9 cellular contexts compared by ENCODE assay signal in genomic region chr1:203038891-203039608, GRCh38. TPM values are rescaled to one million over a fixed set of nuclear protein-coding genes. Genes with fewer than 3 reads are reported as not detected.
DNase-seq lines count a peak whose midpoint lies in the region; ATAC-seq and TF ChIP-seq lines count a peak whose summit lies in the region.
"Had no signal": no experiment of that assay in that cellular context is flagged by ENCODE, and none has a peak within 500 bp of the region (broad histone marks: within the 10 kb centered on the region; RNA-seq: fewer than 3 reads in every experiment).

No MANE protein-coding gene starts in this region.

- TF ChIP-seq CTCF in HL-60 (IDR thresholded peaks at IDR 0.05; ENCODE audit: insufficient read depth, low read length), result peak; percentile 84

- no peak overlapping the region for H3K9ac ChIP-seq in NT2/D1 (ENCODE audit: insufficient read length, low read depth)

- peak; percentile 51 for DNase-seq in DMS153 (lab: John Stamatoyannopoulos, UW)
- peak in 1 of 2 experiments; percentile 76 for DNase-seq in HL-60 (ENCODE audit: low read depth in 1 of 2, low spot score in 1 of 2)
- peak; percentile 81 for DNase-seq in NT2/D1 (ENCODE audit: low read depth, low spot score)
- DNase-seq in activated CD8-positive, alpha-beta memory T cell treated with anti-CD3 and anti-CD28 coated beads, Interleukin-2, amount 50 U/mL, for 4 hours, result peak; percentile 68
- DNase-seq in naive B cell, result peak; percentile 49

- H3K9me3 Mint-ChIP-seq in naive B cell, result no peaks in the 10 kb centered on the region
- H3K9me3 Mint-ChIP-seq in stimulated activated memory B cell treated with anti-CD40 and anti-IgM and Interleukin-4, amounts not matched to agents 10 μg/mL and 1 μg/mL and 100 μg/mL, for 72 hours, result no peaks in the 10 kb centered on the region
- H3K9me3 Mint-ChIP-seq: activated naive CD4-positive, alpha-beta T cell treated with anti-CD3 and anti-CD28 coated beads, Interleukin-2, amount 50 U/mL, for 24 hours had no signal

- H3K9me3 ChIP-seq in NT2/D1 (ENCODE audit: insufficient read depth, low read length), result no peaks in the 10 kb centered on the region

- ATAC-seq in esophagus mucosa (peak; percentile 83), naive B cell (ENCODE audit: low read depth in 2 of 2) (peak; percentile 86 to 94), HG03095 (IDR thresholded peaks at IDR 0.05; ENCODE audit: unreplicated experiment) (no peak)
- ATAC-seq in stimulated activated memory B cell treated with anti-CD40 and anti-IgM and Interleukin-4, amounts not matched to agents 10 μg/mL and 1 μg/mL and 100 μg/mL, for 72 hours, result peak; percentile 84

- H3K27me3 Mint-ChIP-seq in naive B cell, result peaks cover 5 to 16% (median 10%) of the 10 kb centered on the region in 3 donors
- H3K27me3 Mint-ChIP-seq in stimulated activated memory B cell treated with anti-CD40 and anti-IgM and Interleukin-4, amounts not matched to agents 10 μg/mL and 1 μg/mL and 100 μg/mL, for 72 hours, result peaks cover 35% of the 10 kb centered on the region

- no peaks in the 10 kb centered on the region for H3K27me3 ChIP-seq in HL-60 (ENCODE audit: insufficient read depth, poor library complexity, severe bottlenecking)
- no peaks in the 10 kb centered on the region for H3K27me3 ChIP-seq in NT2/D1 (ENCODE audit: insufficient read depth, insufficient read length)

- no peak overlapping the region for H3K27ac ChIP-seq in HL-60 (replicated peaks)

- no peaks in the 10 kb centered on the region for H3K36me3 Mint-ChIP-seq in naive B cell
- H3K36me3 Mint-ChIP-seq in stimulated activated memory B cell treated with anti-CD40 and anti-IgM and Interleukin-4, amounts not matched to agents 10 μg/mL and 1 μg/mL and 100 μg/mL, for 72 hours, result no peaks in the 10 kb centered on the region
- H3K36me3 Mint-ChIP-seq: activated naive CD4-positive, alpha-beta T cell treated with anti-CD3 and anti-CD28 coated beads, Interleukin-2, amount 50 U/mL, for 24 hours had no signal

- peaks cover 2 to 7% (median 5%) of the 10 kb centered on the region in 3 donors for H3K4me1 Mint-ChIP-seq in naive B cell
- peaks cover 8% of the 10 kb centered on the region for H3K4me1 Mint-ChIP-seq in stimulated activated memory B cell treated with anti-CD40 and anti-IgM and Interleukin-4, amounts not matched to agents 10 μg/mL and 1 μg/mL and 100 μg/mL, for 72 hours
- H3K4me1 Mint-ChIP-seq: activated naive CD4-positive, alpha-beta T cell treated with anti-CD3 and anti-CD28 coated beads, Interleukin-2, amount 50 U/mL, for 24 hours had no signal

- H3K4me3 Mint-ChIP-seq in naive B cell, result no peak overlapping the region
- no peak overlapping the region for H3K4me3 Mint-ChIP-seq in stimulated activated memory B cell treated with anti-CD40 and anti-IgM and Interleukin-4, amounts not matched to agents 10 μg/mL and 1 μg/mL and 100 μg/mL, for 72 hours
- H3K4me3 Mint-ChIP-seq: activated naive CD4-positive, alpha-beta T cell treated with anti-CD3 and anti-CD28 coated beads, Interleukin-2, amount 50 U/mL, for 24 hours had no signal

- H3K4me1 ChIP-seq in NT2/D1 (ENCODE audit: insufficient read depth, insufficient read length), result peaks cover 36% of the 10 kb centered on the region

- no peaks in the 10 kb centered on the region for H3K36me3 ChIP-seq in NT2/D1 (ENCODE audit: insufficient read depth, insufficient read length, low read length)

- peak overlapping the region in 1 of 6 donors; percentile 17 for H3K27ac Mint-ChIP-seq in naive B cell
- H3K27ac Mint-ChIP-seq in stimulated activated memory B cell treated with anti-CD40 and anti-IgM and Interleukin-4, amounts not matched to agents 10 μg/mL and 1 μg/mL and 100 μg/mL, for 72 hours, result no peak overlapping the region
- H3K27ac Mint-ChIP-seq: activated naive CD4-positive, alpha-beta T cell treated with anti-CD3 and anti-CD28 coated beads, Interleukin-2, amount 50 U/mL, for 24 hours had no signal

- no peak overlapping the region for H3K4me3 ChIP-seq in HL-60 (replicated peaks; ENCODE audit: insufficient read depth, low read length)
- no peak overlapping the region for H3K4me3 ChIP-seq in NT2/D1 (ENCODE audit: insufficient read length, low read depth)

RNA-seq across cellular contexts. Expression of gene PPFIA4, which starts 12.8 kb away (rescaled TPM):
- 1.0 TPM for total RNA-seq in esophagus mucosa
- polyA plus RNA-seq in naive B cell (ENCODE audit: low read depth in 6 of 6), result not detected

RNA-seq across cellular contexts. Expression of gene TMEM183A, which starts 31.9 kb away (rescaled TPM):
- 54.3 TPM for total RNA-seq in esophagus mucosa
- 10 to 100 TPM; 41.0 to 60.3 (median 54.9) TPM for polyA plus RNA-seq in naive B cell (ENCODE audit: low read depth in 6 of 6)

RNA-seq across cellular contexts. Expression of gene MYOG, which starts 46.8 kb away (rescaled TPM):
- total RNA-seq in esophagus mucosa, result not detected
- polyA plus RNA-seq in naive B cell (ENCODE audit: low read depth in 6 of 6), result not detected
